Comparison of ENCODE assay signal across 1 cellular context in genomic region chr1:205502111-205502810, GRCh38.
TF ChIP-seq lines count a peak whose summit lies in the region.

No MANE protein-coding gene starts in this region.

TF ChIP-seq in H1, 55 proteins besides CTCF, POLR2A, EP300 and RAD21:
- no peak for TF ChIP-seq USF2 (IDR thresholded peaks at IDR 0.05; ENCODE audit: low read length)
- no peak for TF ChIP-seq SUZ12 (IDR thresholded peaks at IDR 0.05; ENCODE audit: low read length)
- no peak for TF ChIP-seq EZH2 (IDR thresholded peaks at IDR 0.05; ENCODE audit: low read depth, low read length, severe bottlenecking)
- TF ChIP-seq RFX5 (IDR thresholded peaks at IDR 0.05; ENCODE audit: borderline replicate concordance, low read depth, low read length), result no peak
- TF ChIP-seq KDM1A (IDR thresholded peaks at IDR 0.05; ENCODE audit: borderline replicate concordance, low read length), result no peak
- TF ChIP-seq SP4 (IDR thresholded peaks at IDR 0.05; ENCODE audit: low read length), result no peak
- no peak for TF ChIP-seq ASH2L (IDR thresholded peaks at IDR 0.05; ENCODE audit: low read length)
- TF ChIP-seq GABPA (IDR thresholded peaks at IDR 0.05; ENCODE audit: borderline replicate concordance, insufficient read depth, low read length), result no peak
- TF ChIP-seq KDM4A (IDR thresholded peaks at IDR 0.05; ENCODE audit: low read depth, low read length, severe bottlenecking), result no peak
- no peak for TF ChIP-seq HDAC2 (IDR thresholded peaks at IDR 0.05; ENCODE audit: borderline replicate concordance in 1 of 2, low read depth in 2 of 2, low read length in 2 of 2)
TF ChIP-seq in H1: peak in this region for 0.
